Comparison of ENCODE assay signal across 14 cellular contexts in the genomic region with DNA sequence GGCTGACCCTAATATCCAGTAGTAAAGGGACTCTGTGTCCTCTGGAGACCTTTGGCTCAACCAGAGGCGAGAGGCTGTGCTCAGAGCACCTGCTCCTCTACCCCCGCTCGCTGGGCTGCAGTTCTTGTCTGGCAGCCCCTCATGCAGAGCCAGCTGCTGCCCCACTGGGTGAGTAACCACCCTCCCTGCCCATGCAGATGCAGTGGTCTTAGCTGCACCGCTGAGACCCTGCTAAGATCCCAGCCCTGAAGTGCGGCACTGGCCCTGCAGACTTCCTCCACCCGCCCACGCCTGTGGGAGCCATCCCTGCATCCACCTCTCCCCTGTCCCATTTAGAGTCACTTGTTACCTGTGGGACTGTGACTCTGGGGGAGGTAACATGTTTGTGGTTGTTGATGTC.
DNase-seq lines count a peak whose midpoint lies in the region; ATAC-seq and TF ChIP-seq lines count a peak whose summit lies in the region.
"Had no signal": no experiment of that assay in that cellular context is flagged by ENCODE, and none has a peak within 500 bp of the region (broad histone marks: within the 10 kb centered on the region; RNA-seq: fewer than 3 reads in every experiment).

No MANE protein-coding gene starts in this region.

- H4K20me1 ChIP-seq in BLaER1, result no peaks in the 10 kb centered on the region

- TF ChIP-seq POLR2A in sigmoid colon (IDR thresholded peaks at IDR 0.05), result no peak

- H3K4me1 ChIP-seq in BLaER1 (peaks cover 24% of the 10 kb centered on the region), Panc1 (ENCODE audit: control insufficient read depth, insufficient read depth, low read length) (no peaks in the 10 kb centered on the region), endodermal cell (ENCODE audit: control insufficient read depth, insufficient read depth, low read length) (no peaks in the 10 kb centered on the region), sigmoid colon (no peaks in the 10 kb centered on the region)
- H3K4me1 ChIP-seq: HAP-1 had no signal

- peaks cover 42% of the 10 kb centered on the region for H3K27me3 Mint-ChIP-seq in endodermal cell (ENCODE audit: insufficient read depth)
- H3K27me3 Mint-ChIP-seq in activated naive CD8-positive, alpha-beta T cell treated with anti-CD3 and anti-CD28 coated beads, Interleukin-2, amount 50 U/mL, for 24 hours, result peaks cover 10% of the 10 kb centered on the region

- peak overlapping the region; percentile 5; the same call in 1 of the 2 replicates for H3K4me2 ChIP-seq in BLaER1

- H3K27ac ChIP-seq in BLaER1 (no peak overlapping the region), Panc1 (ENCODE audit: low read length) (no peak overlapping the region), endodermal cell (ENCODE audit: low read depth, low read length) (no peak overlapping the region), sigmoid colon (no peak overlapping the region)

- CTCF ChIA-PET in Panc1 (lab: Charles Lee), result no interaction called here

- H3K4me3 ChIP-seq in BLaER1, result no peak overlapping the region
- H3K4me3 ChIP-seq in Panc1 (ENCODE audit: low read depth in 2 of 2, low read length in 2 of 2), result no peak overlapping the region
- H3K4me3 ChIP-seq in endodermal cell (ENCODE audit: low read length), result no peak overlapping the region
- H3K4me3 ChIP-seq in sigmoid colon, result no peak overlapping the region
- H3K4me3 ChIP-seq: HAP-1 had no signal

- POLR2A ChIA-PET in Panc1 (lab: Charles Lee), result no interaction called here

- no peak overlapping the region for H3K27ac Mint-ChIP-seq in endodermal cell
- no peak overlapping the region for H3K27ac Mint-ChIP-seq in activated naive CD8-positive, alpha-beta T cell treated with anti-CD3 and anti-CD28 coated beads, Interleukin-2, amount 50 U/mL, for 24 hours
- H3K27ac Mint-ChIP-seq: CD4-positive, alpha-beta memory T cell had no signal

- H3K9me3 Mint-ChIP-seq in endodermal cell, result peaks cover 7% of the 10 kb centered on the region
- no peaks in the 10 kb centered on the region for H3K9me3 Mint-ChIP-seq in activated naive CD8-positive, alpha-beta T cell treated with anti-CD3 and anti-CD28 coated beads, Interleukin-2, amount 50 U/mL, for 24 hours
- H3K9me3 Mint-ChIP-seq: CD4-positive, alpha-beta memory T cell had no signal

- DNase-seq in Panc1 (ENCODE audit: low read depth, low spot score) (no peak), endodermal cell (peak; percentile 56), sigmoid colon (peak; percentile 40), NCI-H2107 treated with DMSO at 0.1 percent for 48 hours (lab: John Stamatoyannopoulos, UW; ENCODE audit: unreplicated experiment) (no peak)
- no peak for DNase-seq in activated naive CD8-positive, alpha-beta T cell treated with anti-CD3 and anti-CD28 coated beads, Interleukin-2, amount 50 U/mL, for 24 hours
- DNase-seq: 8988T; C1 segment of cervical spinal cord; CD4-positive, alpha-beta memory T cell; DMS79; GOT3 had no signal

- no peak for TF ChIP-seq CTCF in Panc1 (IDR thresholded peaks at IDR 0.05)
- no peak for TF ChIP-seq CTCF in endodermal cell (conservative IDR thresholded peaks at IDR 0.05)
- TF ChIP-seq CTCF in sigmoid colon (IDR thresholded peaks at IDR 0.05), result no peak

- H3K9ac ChIP-seq in BLaER1, result no peak overlapping the region
- no peak overlapping the region for H3K9ac ChIP-seq in endodermal cell (ENCODE audit: extremely low read depth, low read length, poor library complexity, severe bottlenecking)

- intact Hi-C loops in Panc1 (cut with micrococcal nuclease; ENCODE audit: unreplicated experiment) (no loop called here), sigmoid colon (cut with DNase I) (no loop called here)

- peaks cover 2% of the 10 kb centered on the region for H3K4me1 Mint-ChIP-seq in endodermal cell
- H3K4me1 Mint-ChIP-seq in activated naive CD8-positive, alpha-beta T cell treated with anti-CD3 and anti-CD28 coated beads, Interleukin-2, amount 50 U/mL, for 24 hours, result no peaks in the 10 kb centered on the region
- H3K4me1 Mint-ChIP-seq: CD4-positive, alpha-beta memory T cell had no signal

- no peak overlapping the region for H3K4me3 Mint-ChIP-seq in endodermal cell
- no peak overlapping the region for H3K4me3 Mint-ChIP-seq in activated naive CD8-positive, alpha-beta T cell treated with anti-CD3 and anti-CD28 coated beads, Interleukin-2, amount 50 U/mL, for 24 hours
- H3K4me3 Mint-ChIP-seq: CD4-positive, alpha-beta memory T cell had no signal

- H3K36me3 ChIP-seq in BLaER1, result no peaks in the 10 kb centered on the region
- no peaks in the 10 kb centered on the region for H3K36me3 ChIP-seq in Panc1 (ENCODE audit: control insufficient read depth, insufficient read depth, low read length)
- H3K36me3 ChIP-seq in endodermal cell (ENCODE audit: control insufficient read depth, insufficient read depth, low read length), result no peaks in the 10 kb centered on the region
- H3K36me3 ChIP-seq in sigmoid colon, result no peaks in the 10 kb centered on the region
- H3K36me3 ChIP-seq: HAP-1 had no signal

- H3K9me3 ChIP-seq in BLaER1 (no peaks in the 10 kb centered on the region), Panc1 (ENCODE audit: control insufficient read depth, insufficient read depth, low read depth, low read length) (no peaks in the 10 kb centered on the region), endodermal cell (ENCODE audit: control insufficient read depth, low read length) (peaks cover 7% of the 10 kb centered on the region), sigmoid colon (no peaks in the 10 kb centered on the region)
- H3K9me3 ChIP-seq: HAP-1 had no signal

- 83 to 87% methylated on average over 4 to 7 of the region's 7 CpGs for WGBS in endodermal cell (ENCODE audit: insufficient coverage in 1 of 2, insufficient read length in 1 of 2), 2 experiments
- 82 to 85% methylated on average over 7 of the region's 7 CpGs for WGBS in sigmoid colon, 2 donors

- in situ Hi-C loops in Panc1 (cut with HindIII; ENCODE audit: low pct_unique_long_range_greater_than_20kb, low sequenced_read_pairs), result no loop called here

- no peaks in the 10 kb centered on the region for H3K36me3 Mint-ChIP-seq in endodermal cell (ENCODE audit: low read depth)
- no peaks in the 10 kb centered on the region for H3K36me3 Mint-ChIP-seq in activated naive CD8-positive, alpha-beta T cell treated with anti-CD3 and anti-CD28 coated beads, Interleukin-2, amount 50 U/mL, for 24 hours (ENCODE audit: low read depth)
- H3K36me3 Mint-ChIP-seq: CD4-positive, alpha-beta memory T cell had no signal

- H3K27me3 ChIP-seq in BLaER1, result no peaks in the 10 kb centered on the region
- peaks cover 34% of the 10 kb centered on the region for H3K27me3 ChIP-seq in Panc1 (ENCODE audit: control insufficient read depth, insufficient read depth, low read length)
- peaks cover 21% of the 10 kb centered on the region for H3K27me3 ChIP-seq in endodermal cell (ENCODE audit: control insufficient read depth, insufficient read depth, low read length, poor library complexity, severe bottlenecking)
- H3K27me3 ChIP-seq in sigmoid colon, result peaks cover 0 to 9% (median 0%) of the 10 kb centered on the region in 3 donors

- ATAC-seq in Panc1 (0 out of 2 replicates have a peak, but pooled peaks have one; percentile 12), HG02852 (IDR thresholded peaks at IDR 0.05; ENCODE audit: unreplicated experiment) (no peak)
- no peak for ATAC-seq in activated naive CD8-positive, alpha-beta T cell treated with anti-CD3 and anti-CD28 coated beads, Interleukin-2, amount 50 U/mL, for 24 hours
- ATAC-seq: HepG2 had no signal

- TF ChIP-seq EP300 in sigmoid colon (IDR thresholded peaks at IDR 0.05), result no peak

- BruUV-seq in Panc1 (replicated peaks; lab: Mats Ljungman, UMichigan), result no TSS peak

Comparison
In these comparisons a context has a peak if more than half of its experiments do, and no peak if none do; other contexts are left out.
1. DNase-seq: peak in endodermal cell (single experiment) and sigmoid colon (single experiment); none in Panc1 (single experiment), NCI-H2107 treated with DMSO at 0.1 percent for 48 hours (single experiment) and activated naive CD8-positive, alpha-beta T cell treated with anti-CD3 and anti-CD28 coated beads, Interleukin-2, amount 50 U/mL, for 24 hours (single experiment).